Comparison of ENCODE assay signal across 1 cellular context in the genomic region with DNA sequence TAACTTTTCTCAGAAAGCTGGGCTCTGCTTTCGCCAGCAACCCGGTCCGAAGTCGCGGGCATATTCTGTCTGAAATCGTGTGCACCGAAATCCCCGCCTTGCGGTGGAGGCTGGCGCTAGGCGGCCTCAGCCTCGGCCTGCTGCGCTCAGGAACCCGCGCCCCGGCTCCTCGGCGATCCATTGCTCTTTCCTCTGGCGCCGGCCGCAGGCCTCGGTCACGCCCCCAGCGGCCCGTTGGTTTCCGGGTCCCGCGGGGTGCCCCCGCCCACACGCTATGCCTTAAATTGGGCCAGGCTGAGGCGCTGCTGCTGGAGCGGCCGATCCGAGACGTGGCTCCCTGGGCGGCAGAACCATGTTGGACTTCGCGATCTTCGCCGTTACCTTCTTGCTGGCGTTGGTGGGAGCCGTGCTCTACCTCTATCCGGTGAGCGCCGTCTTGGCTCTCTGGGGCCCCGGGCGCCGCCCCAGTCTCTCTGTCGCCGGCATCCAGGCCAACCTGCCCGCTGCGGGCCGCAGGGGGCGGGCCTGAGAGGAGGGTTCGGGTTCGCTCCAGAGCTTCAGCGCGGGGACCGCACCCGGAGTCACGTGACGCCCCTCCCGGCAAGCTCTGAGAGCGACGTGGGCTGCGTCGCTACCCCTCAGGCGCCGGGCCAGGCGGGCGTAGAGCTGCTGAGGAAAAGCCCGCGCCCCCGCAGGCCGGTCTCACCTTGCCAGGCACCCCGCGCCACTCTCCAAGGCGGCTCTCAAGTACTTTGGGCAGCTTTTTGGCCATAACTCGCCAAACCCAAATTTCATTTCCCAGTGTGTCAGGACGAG.
TF ChIP-seq lines count a peak whose summit lies in the region.

A gene with protein sequence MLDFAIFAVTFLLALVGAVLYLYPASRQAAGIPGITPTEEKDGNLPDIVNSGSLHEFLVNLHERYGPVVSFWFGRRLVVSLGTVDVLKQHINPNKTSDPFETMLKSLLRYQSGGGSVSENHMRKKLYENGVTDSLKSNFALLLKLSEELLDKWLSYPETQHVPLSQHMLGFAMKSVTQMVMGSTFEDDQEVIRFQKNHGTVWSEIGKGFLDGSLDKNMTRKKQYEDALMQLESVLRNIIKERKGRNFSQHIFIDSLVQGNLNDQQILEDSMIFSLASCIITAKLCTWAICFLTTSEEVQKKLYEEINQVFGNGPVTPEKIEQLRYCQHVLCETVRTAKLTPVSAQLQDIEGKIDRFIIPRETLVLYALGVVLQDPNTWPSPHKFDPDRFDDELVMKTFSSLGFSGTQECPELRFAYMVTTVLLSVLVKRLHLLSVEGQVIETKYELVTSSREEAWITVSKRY (plus strand): TSS at position 308 of the 816 bp plus-strand sequence. CDS start 45 bp downstream, at position 353.

TF ChIP-seq in HepG2, 621 proteins besides CTCF, POLR2A, EP300 and RAD21 (continued from another document and continues in another):
- TF ChIP-seq, protein P1, sequence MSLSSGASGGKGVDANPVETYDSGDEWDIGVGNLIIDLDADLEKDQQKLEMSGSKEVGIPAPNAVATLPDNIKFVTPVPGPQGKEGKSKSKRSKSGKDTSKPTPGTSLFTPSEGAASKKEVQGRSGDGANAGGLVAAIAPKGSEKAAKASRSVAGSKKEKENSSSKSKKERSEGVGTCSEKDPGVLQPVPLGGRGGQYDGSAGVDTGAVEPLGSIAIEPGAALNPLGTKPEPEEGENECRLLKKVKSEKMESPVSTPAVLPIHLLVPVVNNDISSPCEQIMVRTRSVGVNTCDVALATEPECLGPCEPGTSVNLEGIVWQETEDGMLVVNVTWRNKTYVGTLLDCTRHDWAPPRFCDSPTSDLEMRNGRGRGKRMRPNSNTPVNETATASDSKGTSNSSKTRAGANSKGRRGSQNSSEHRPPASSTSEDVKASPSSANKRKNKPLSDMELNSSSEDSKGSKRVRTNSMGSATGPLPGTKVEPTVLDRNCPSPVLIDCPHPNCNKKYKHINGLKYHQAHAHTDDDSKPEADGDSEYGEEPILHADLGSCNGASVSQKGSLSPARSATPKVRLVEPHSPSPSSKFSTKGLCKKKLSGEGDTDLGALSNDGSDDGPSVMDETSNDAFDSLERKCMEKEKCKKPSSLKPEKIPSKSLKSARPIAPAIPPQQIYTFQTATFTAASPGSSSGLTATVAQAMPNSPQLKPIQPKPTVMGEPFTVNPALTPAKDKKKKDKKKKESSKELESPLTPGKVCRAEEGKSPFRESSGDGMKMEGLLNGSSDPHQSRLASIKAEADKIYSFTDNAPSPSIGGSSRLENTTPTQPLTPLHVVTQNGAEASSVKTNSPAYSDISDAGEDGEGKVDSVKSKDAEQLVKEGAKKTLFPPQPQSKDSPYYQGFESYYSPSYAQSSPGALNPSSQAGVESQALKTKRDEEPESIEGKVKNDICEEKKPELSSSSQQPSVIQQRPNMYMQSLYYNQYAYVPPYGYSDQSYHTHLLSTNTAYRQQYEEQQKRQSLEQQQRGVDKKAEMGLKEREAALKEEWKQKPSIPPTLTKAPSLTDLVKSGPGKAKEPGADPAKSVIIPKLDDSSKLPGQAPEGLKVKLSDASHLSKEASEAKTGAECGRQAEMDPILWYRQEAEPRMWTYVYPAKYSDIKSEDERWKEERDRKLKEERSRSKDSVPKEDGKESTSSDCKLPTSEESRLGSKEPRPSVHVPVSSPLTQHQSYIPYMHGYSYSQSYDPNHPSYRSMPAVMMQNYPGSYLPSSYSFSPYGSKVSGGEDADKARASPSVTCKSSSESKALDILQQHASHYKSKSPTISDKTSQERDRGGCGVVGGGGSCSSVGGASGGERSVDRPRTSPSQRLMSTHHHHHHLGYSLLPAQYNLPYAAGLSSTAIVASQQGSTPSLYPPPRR (CRISPR knock-in tag; IDR thresholded peaks at IDR 0.05; ENCODE audit: borderline replicate concordance), result peak; percentile 55; the same call in 1 of the 2 replicates
- TF ChIP-seq ZNF253 (CRISPR knock-in tag; IDR thresholded peaks at IDR 0.05; ENCODE audit: borderline replicate concordance) (peak; percentile 91), ETV6 (CRISPR knock-in tag; conservative IDR thresholded peaks at IDR 0.05) (0 out of 2 replicates have a peak, but pooled peaks have one; percentile 44), ZNF160 (CRISPR knock-in tag; IDR thresholded peaks at IDR 0.05) (peak; percentile 89), ZNF790 (CRISPR knock-in tag; IDR thresholded peaks at IDR 0.05; ENCODE audit: borderline replicate concordance) (peak; percentile 96; the same call in 1 of the 2 replicates), ZNF776 (CRISPR knock-in tag; IDR thresholded peaks at IDR 0.05) (peak; percentile 97), ZNF44 (CRISPR knock-in tag; IDR thresholded peaks at IDR 0.05) (no peak), SALL1 (CRISPR knock-in tag; IDR thresholded peaks at IDR 0.05) (peak; percentile 93), HDAC6 (IDR thresholded peaks at IDR 0.05; ENCODE audit: low read depth, low read length) (no peak), MAFK (conservative IDR thresholded peaks at IDR 0.05 in 1 of 2, IDR thresholded peaks at IDR 0.05 in 1 of 2; ENCODE audit: low read length in 2 of 2) (0 out of 4 replicates have a peak, but pooled peaks have one; percentile 22 to 27), MTF1 (CRISPR knock-in tag; IDR thresholded peaks at IDR 0.05) (peak; percentile 97), ARNTL (CRISPR knock-in tag; IDR thresholded peaks at IDR 0.05) (0 out of 2 replicates have a peak, but pooled peaks have one; percentile 36), SP4 (CRISPR knock-in tag; IDR thresholded peaks at IDR 0.05) (peak; percentile 98), RORA (CRISPR knock-in tag; IDR thresholded peaks at IDR 0.05) (no peak), ZNF256 (CRISPR knock-in tag; conservative IDR thresholded peaks at IDR 0.05) (peak; percentile 95), SP1 (IDR thresholded peaks at IDR 0.05) (no peak), SP1 (CRISPR knock-in tag; IDR thresholded peaks at IDR 0.05) (peak; percentile 93), TBL1XR1 (IDR thresholded peaks at IDR 0.05; ENCODE audit: borderline replicate concordance, low read length, partially characterized antibody) (peak; percentile 47), ZNF431 (CRISPR knock-in tag; IDR thresholded peaks at IDR 0.05; ENCODE audit: borderline replicate concordance, low read depth) (no peak; the same call in 1 of the 2 replicates), HNRNPUL1 (IDR thresholded peaks at IDR 0.05; ENCODE audit: low read depth, low read length) (peak; percentile 90), NFYB (CRISPR knock-in tag; IDR thresholded peaks at IDR 0.05) (peak; percentile 66), ZNF75D (CRISPR knock-in tag; IDR thresholded peaks at IDR 0.05; ENCODE audit: borderline replicate concordance) (0 out of 2 replicates have a peak, but pooled peaks have one; percentile 79), NCOR1 (IDR thresholded peaks at IDR 0.05; ENCODE audit: borderline replicate concordance, low read length) (no peak; the same call in 1 of the 2 replicates), KDM6A (CRISPR knock-in tag; IDR thresholded peaks at IDR 0.05; ENCODE audit: low read depth) (no peak), ZNF451 (CRISPR knock-in tag; IDR thresholded peaks at IDR 0.05) (peak; percentile 82), ZNF180 (CRISPR knock-in tag; IDR thresholded peaks at IDR 0.05; ENCODE audit: borderline replicate concordance, low read depth) (0 out of 2 replicates have a peak, but pooled peaks have one; percentile 35), ZNF761 (CRISPR knock-in tag; conservative IDR thresholded peaks at IDR 0.05) (peak; percentile 82; the same call in 1 of the 2 replicates)
- TF ChIP-seq, protein P2, sequence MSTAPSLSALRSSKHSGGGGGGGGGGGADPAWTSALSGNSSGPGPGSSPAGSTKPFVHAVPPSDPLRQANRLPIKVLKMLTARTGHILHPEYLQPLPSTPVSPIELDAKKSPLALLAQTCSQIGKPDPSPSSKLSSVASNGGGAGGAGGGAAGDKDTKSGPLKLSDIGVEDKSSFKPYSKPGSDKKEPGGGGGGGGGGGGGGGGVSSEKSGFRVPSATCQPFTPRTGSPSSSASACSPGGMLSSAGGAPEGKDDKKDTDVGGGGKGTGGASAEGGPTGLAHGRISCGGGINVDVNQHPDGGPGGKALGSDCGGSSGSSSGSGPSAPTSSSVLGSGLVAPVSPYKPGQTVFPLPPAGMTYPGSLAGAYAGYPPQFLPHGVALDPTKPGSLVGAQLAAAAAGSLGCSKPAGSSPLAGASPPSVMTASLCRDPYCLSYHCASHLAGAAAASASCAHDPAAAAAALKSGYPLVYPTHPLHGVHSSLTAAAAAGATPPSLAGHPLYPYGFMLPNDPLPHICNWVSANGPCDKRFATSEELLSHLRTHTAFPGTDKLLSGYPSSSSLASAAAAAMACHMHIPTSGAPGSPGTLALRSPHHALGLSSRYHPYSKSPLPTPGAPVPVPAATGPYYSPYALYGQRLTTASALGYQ (CRISPR knock-in tag; IDR thresholded peaks at IDR 0.05), result peak; percentile 80; the same call in 1 of the 2 replicates
- TF ChIP-seq, protein P3, sequence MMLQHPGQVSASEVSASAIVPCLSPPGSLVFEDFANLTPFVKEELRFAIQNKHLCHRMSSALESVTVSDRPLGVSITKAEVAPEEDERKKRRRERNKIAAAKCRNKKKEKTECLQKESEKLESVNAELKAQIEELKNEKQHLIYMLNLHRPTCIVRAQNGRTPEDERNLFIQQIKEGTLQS (CRISPR knock-in tag; IDR thresholded peaks at IDR 0.05), result peak; percentile 40
- TF ChIP-seq, protein P4, sequence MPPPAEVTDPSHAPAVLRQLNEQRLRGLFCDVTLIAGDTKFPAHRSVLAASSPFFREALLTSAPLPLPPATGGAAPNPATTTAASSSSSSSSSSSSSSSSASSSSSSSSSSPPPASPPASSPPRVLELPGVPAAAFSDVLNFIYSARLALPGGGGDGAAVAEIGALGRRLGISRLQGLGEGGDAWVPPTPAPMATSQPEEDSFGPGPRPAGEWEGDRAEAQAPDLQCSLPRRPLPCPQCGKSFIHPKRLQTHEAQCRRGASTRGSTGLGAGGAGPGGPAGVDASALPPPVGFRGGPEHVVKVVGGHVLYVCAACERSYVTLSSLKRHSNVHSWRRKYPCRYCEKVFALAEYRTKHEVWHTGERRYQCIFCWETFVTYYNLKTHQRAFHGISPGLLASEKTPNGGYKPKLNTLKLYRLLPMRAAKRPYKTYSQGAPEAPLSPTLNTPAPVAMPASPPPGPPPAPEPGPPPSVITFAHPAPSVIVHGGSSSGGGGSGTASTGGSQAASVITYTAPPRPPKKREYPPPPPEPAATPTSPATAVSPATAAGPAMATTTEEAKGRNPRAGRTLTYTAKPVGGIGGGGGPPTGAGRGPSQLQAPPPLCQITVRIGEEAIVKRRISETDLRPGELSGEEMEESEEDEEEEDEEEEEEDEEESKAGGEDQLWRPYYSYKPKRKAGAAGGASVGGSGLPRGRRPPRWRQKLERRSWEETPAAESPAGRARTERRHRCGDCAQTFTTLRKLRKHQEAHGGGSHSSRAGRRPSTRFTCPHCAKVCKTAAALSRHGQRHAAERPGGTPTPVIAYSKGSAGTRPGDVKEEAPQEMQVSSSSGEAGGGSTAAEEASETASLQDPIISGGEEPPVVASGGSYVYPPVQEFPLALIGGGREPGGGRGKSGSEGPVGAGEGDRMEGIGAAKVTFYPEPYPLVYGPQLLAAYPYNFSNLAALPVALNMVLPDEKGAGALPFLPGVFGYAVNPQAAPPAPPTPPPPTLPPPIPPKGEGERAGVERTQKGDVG (CRISPR knock-in tag; IDR thresholded peaks at IDR 0.05; ENCODE audit: borderline replicate concordance), result peak; percentile 71; the same call in 1 of the 2 replicates
- TF ChIP-seq, protein P5, sequence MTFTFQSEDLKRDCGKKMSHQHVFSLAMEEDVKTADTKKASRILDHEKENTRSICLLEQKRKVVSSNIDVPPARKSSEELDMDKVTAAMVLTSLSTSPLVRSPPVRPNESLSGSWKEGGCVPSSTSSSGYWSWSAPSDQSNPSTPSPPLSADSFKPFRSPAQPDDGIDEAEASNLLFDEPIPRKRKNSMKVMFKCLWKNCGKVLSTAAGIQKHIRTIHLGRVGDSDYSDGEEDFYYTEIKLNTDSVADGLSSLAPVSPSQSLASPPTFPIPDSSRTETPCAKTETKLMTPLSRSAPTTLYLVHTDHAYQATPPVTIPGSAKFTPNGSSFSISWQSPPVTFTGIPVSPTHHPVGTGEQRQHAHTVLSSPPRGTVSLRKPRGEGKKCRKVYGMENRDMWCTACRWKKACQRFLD (CRISPR knock-in tag; IDR thresholded peaks at IDR 0.05; ENCODE audit: borderline replicate concordance), result peak; percentile 95; the same call in 1 of the 2 replicates
- TF ChIP-seq, protein P6, sequence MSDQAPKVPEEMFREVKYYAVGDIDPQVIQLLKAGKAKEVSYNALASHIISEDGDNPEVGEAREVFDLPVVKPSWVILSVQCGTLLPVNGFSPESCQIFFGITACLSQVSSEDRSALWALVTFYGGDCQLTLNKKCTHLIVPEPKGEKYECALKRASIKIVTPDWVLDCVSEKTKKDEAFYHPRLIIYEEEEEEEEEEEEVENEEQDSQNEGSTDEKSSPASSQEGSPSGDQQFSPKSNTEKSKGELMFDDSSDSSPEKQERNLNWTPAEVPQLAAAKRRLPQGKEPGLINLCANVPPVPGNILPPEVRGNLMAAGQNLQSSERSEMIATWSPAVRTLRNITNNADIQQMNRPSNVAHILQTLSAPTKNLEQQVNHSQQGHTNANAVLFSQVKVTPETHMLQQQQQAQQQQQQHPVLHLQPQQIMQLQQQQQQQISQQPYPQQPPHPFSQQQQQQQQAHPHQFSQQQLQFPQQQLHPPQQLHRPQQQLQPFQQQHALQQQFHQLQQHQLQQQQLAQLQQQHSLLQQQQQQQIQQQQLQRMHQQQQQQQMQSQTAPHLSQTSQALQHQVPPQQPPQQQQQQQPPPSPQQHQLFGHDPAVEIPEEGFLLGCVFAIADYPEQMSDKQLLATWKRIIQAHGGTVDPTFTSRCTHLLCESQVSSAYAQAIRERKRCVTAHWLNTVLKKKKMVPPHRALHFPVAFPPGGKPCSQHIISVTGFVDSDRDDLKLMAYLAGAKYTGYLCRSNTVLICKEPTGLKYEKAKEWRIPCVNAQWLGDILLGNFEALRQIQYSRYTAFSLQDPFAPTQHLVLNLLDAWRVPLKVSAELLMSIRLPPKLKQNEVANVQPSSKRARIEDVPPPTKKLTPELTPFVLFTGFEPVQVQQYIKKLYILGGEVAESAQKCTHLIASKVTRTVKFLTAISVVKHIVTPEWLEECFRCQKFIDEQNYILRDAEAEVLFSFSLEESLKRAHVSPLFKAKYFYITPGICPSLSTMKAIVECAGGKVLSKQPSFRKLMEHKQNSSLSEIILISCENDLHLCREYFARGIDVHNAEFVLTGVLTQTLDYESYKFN (CRISPR knock-in tag; conservative IDR thresholded peaks at IDR 0.05), result peak; percentile 78
- TF ChIP-seq, protein P7, sequence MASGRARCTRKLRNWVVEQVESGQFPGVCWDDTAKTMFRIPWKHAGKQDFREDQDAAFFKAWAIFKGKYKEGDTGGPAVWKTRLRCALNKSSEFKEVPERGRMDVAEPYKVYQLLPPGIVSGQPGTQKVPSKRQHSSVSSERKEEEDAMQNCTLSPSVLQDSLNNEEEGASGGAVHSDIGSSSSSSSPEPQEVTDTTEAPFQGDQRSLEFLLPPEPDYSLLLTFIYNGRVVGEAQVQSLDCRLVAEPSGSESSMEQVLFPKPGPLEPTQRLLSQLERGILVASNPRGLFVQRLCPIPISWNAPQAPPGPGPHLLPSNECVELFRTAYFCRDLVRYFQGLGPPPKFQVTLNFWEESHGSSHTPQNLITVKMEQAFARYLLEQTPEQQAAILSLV (CRISPR knock-in tag; IDR thresholded peaks at IDR 0.05; ENCODE audit: borderline replicate concordance), result peak; percentile 98
